ENCODE assay signal across 1 cellular context in genomic region chr14:24840204-24840893, GRCh38.
TF ChIP-seq lines count a peak whose summit lies in the region.

No MANE protein-coding gene starts in this region.

TF ChIP-seq in HepG2, 621 proteins besides CTCF, POLR2A, EP300 and RAD21 (continued from another document and continues in another):
- TF ChIP-seq ATF3 (CRISPR knock-in tag; IDR thresholded peaks at IDR 0.05) (0 out of 2 replicates have a peak, but pooled peaks have one; percentile 10), ZNF124 (CRISPR knock-in tag; IDR thresholded peaks at IDR 0.05) (peak; percentile 20; the same call in 1 of the 2 replicates), USF2 (IDR thresholded peaks at IDR 0.05; ENCODE audit: low read depth, low read length) (no peak), USF2 (CRISPR knock-in tag; IDR thresholded peaks at IDR 0.05; ENCODE audit: borderline replicate concordance) (0 out of 2 replicates have a peak, but pooled peaks have one; percentile 10), ZNF264 (CRISPR knock-in tag; IDR thresholded peaks at IDR 0.05) (no peak), ZNF7 (CRISPR knock-in tag; IDR thresholded peaks at IDR 0.05) (no peak), MBNL3 (CRISPR knock-in tag; conservative IDR thresholded peaks at IDR 0.05) (no peak), PRMT3 (CRISPR knock-in tag; IDR thresholded peaks at IDR 0.05; ENCODE audit: borderline replicate concordance, low read depth) (no peak), BORCS8-MEF2B (CRISPR knock-in tag; IDR thresholded peaks at IDR 0.05) (no peak), ZNF292 (CRISPR knock-in tag; IDR thresholded peaks at IDR 0.05; ENCODE audit: borderline replicate concordance, low read depth) (peak; percentile 63; the same call in 1 of the 2 replicates), SUZ12 (IDR thresholded peaks at IDR 0.05; ENCODE audit: low read depth, low read length) (no peak), AHR (CRISPR knock-in tag; IDR thresholded peaks at IDR 0.05) (no peak), HMG20B (CRISPR knock-in tag; conservative IDR thresholded peaks at IDR 0.05) (peak; percentile 29; the same call in 1 of the 2 replicates), ZFP82 (CRISPR knock-in tag; IDR thresholded peaks at IDR 0.05; ENCODE audit: borderline replicate concordance) (0 out of 2 replicates have a peak, but pooled peaks have one; percentile 20), ZNF788 (CRISPR knock-in tag; IDR thresholded peaks at IDR 0.05; ENCODE audit: borderline replicate concordance) (peak; percentile 40; the same call in 1 of the 2 replicates), DMAP1 (CRISPR knock-in tag; IDR thresholded peaks at IDR 0.05) (0 out of 2 replicates have a peak, but pooled peaks have one; percentile 9), NR2F1 (CRISPR knock-in tag; IDR thresholded peaks at IDR 0.05) (peak in 1 of 2 experiments; percentile 26; a peak in 1 of 4 replicates), FOXK1 (CRISPR knock-in tag; IDR thresholded peaks at IDR 0.05; ENCODE audit: borderline replicate concordance, low read depth) (peak; percentile 39; the same call in 1 of the 2 replicates), CBX5 (CRISPR knock-in tag; IDR thresholded peaks at IDR 0.05; ENCODE audit: borderline replicate concordance) (peak; percentile 86), ZNF280D (CRISPR knock-in tag; IDR thresholded peaks at IDR 0.05) (peak; percentile 86), HNRNPL (IDR thresholded peaks at IDR 0.05; ENCODE audit: low read depth, low read length) (no peak), ZSCAN12 (CRISPR knock-in tag; IDR thresholded peaks at IDR 0.05) (no peak), AFF4 (CRISPR knock-in tag; IDR thresholded peaks at IDR 0.05) (0 out of 2 replicates have a peak, but pooled peaks have one; percentile 61), TEAD2 (CRISPR knock-in tag; IDR thresholded peaks at IDR 0.05) (no peak), ZBTB8A (CRISPR knock-in tag; IDR thresholded peaks at IDR 0.05; ENCODE audit: borderline replicate concordance, low read depth) (no peak), ZNF747 (CRISPR knock-in tag; IDR thresholded peaks at IDR 0.05; ENCODE audit: borderline replicate concordance) (0 out of 2 replicates have a peak, but pooled peaks have one; percentile 8), E2F2 (CRISPR knock-in tag; IDR thresholded peaks at IDR 0.05; ENCODE audit: borderline replicate concordance) (peak; percentile 71; the same call in 1 of the 2 replicates), PRDM15 (CRISPR knock-in tag; IDR thresholded peaks at IDR 0.05) (0 out of 2 replicates have a peak, but pooled peaks have one; percentile 37), FOXO1 (CRISPR knock-in tag; IDR thresholded peaks at IDR 0.05) (peak; percentile 41; the same call in 1 of the 2 replicates), ZBTB20 (CRISPR knock-in tag; IDR thresholded peaks at IDR 0.05; ENCODE audit: borderline replicate concordance, low read depth) (peak; percentile 77), SP5 (CRISPR knock-in tag; IDR thresholded peaks at IDR 0.05; ENCODE audit: borderline replicate concordance, low read depth) (peak; percentile 46; the same call in 1 of the 2 replicates), GPBP1L1 (CRISPR knock-in tag; IDR thresholded peaks at IDR 0.05) (no peak), THAP7 (CRISPR knock-in tag; IDR thresholded peaks at IDR 0.05) (peak; percentile 82; the same call in 1 of the 2 replicates), MTF2 (CRISPR knock-in tag; IDR thresholded peaks at IDR 0.05; ENCODE audit: borderline replicate concordance) (no peak), ZSCAN31 (CRISPR knock-in tag; IDR thresholded peaks at IDR 0.05; ENCODE audit: low read depth) (0 out of 2 replicates have a peak, but pooled peaks have one; percentile 64), SP4 (CRISPR knock-in tag; IDR thresholded peaks at IDR 0.05) (no peak), SIX1 (CRISPR knock-in tag; IDR thresholded peaks at IDR 0.05; ENCODE audit: borderline replicate concordance) (peak; percentile 89), ZNF777 (CRISPR knock-in tag; IDR thresholded peaks at IDR 0.05) (0 out of 2 replicates have a peak, but pooled peaks have one; percentile 2), ARNT2 (CRISPR knock-in tag; IDR thresholded peaks at IDR 0.05; ENCODE audit: low read depth) (peak; percentile 19; the same call in 1 of the 2 replicates), ZC3H4 (CRISPR knock-in tag; IDR thresholded peaks at IDR 0.05; ENCODE audit: borderline replicate concordance) (peak; percentile 49; the same call in 1 of the 2 replicates), CBFB (CRISPR knock-in tag; IDR thresholded peaks at IDR 0.05) (peak; percentile 93), ZNF138 (CRISPR knock-in tag; IDR thresholded peaks at IDR 0.05; ENCODE audit: low read depth) (no peak), ZNF326 (CRISPR knock-in tag; IDR thresholded peaks at IDR 0.05; ENCODE audit: borderline replicate concordance) (no peak), THAP11 (CRISPR knock-in tag; IDR thresholded peaks at IDR 0.05) (peak; percentile 5; the same call in 1 of the 2 replicates), SIX4 (CRISPR knock-in tag; IDR thresholded peaks at IDR 0.05) (peak; percentile 93), ZNF724P (CRISPR knock-in tag; IDR thresholded peaks at IDR 0.05; ENCODE audit: borderline replicate concordance) (peak; percentile 48; the same call in 1 of the 2 replicates), YEATS2 (CRISPR knock-in tag; IDR thresholded peaks at IDR 0.05; ENCODE audit: borderline replicate concordance) (no peak), XRCC5 (optimal IDR thresholded peaks at IDR 0.05; ENCODE audit: low read length) (peak; percentile 29), ZNF34 (CRISPR knock-in tag; IDR thresholded peaks at IDR 0.05; ENCODE audit: borderline replicate concordance) (0 out of 2 replicates have a peak, but pooled peaks have one; percentile 15), ZNF772 (CRISPR knock-in tag; IDR thresholded peaks at IDR 0.05) (0 out of 2 replicates have a peak, but pooled peaks have one; percentile 79), PPARG (CRISPR knock-in tag; conservative IDR thresholded peaks at IDR 0.05) (peak; percentile 75), ZFAT (CRISPR knock-in tag; conservative IDR thresholded peaks at IDR 0.05) (no peak), KAT8 (CRISPR knock-in tag; IDR thresholded peaks at IDR 0.05) (no peak)
